2 cellular contexts compared by ENCODE assay signal in the genomic region with DNA sequence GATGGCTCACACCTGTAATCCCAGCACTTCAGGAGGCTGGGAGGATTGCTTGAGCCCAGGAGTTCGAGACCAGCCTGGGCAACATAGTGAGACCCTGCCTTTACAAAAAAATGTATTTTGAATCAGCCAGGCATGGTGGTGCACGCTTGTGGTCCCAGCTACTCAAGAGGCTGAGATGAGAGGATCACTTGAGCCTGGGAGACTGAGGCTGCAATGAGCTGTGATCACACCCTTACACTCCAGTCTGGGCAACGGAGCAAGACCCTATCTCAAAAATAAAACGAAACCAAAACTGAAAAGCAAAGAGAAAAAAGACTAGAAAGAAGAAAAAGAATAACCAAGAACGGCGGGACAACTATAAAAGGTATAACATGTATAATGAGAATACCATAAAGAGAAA.
TF ChIP-seq lines count a peak whose summit lies in the region.

No MANE protein-coding gene starts in this region.

TF ChIP-seq in WTC11, 78 proteins besides CTCF, POLR2A, EP300 and RAD21:
- TF ChIP-seq TEAD1 (CRISPR knock-in tag; IDR thresholded peaks at IDR 0.05) (no peak), ZNF121 (CRISPR knock-in tag; IDR thresholded peaks at IDR 0.05) (peak; percentile 72; the same call in 1 of the 2 replicates)

TF ChIP-seq in H1, 55 proteins besides CTCF, POLR2A, EP300 and RAD21:
- TF ChIP-seq, protein P1, sequence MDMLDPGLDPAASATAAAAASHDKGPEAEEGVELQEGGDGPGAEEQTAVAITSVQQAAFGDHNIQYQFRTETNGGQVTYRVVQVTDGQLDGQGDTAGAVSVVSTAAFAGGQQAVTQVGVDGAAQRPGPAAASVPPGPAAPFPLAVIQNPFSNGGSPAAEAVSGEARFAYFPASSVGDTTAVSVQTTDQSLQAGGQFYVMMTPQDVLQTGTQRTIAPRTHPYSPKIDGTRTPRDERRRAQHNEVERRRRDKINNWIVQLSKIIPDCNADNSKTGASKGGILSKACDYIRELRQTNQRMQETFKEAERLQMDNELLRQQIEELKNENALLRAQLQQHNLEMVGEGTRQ (IDR thresholded peaks at IDR 0.05; ENCODE audit: low read length), result no peak
- 0 out of 2 replicates have a peak, but pooled peaks have one; percentile 21 for TF ChIP-seq KDM1A (IDR thresholded peaks at IDR 0.05; ENCODE audit: borderline replicate concordance, low read length)
